15 cellular contexts compared by ENCODE assay signal in genomic region chr10:44369851-44370250, GRCh38. TPM values are rescaled to one million over a fixed set of nuclear protein-coding genes. Genes with fewer than 3 reads are reported as not detected.
"Had no signal": no experiment of that assay in that cellular context is flagged by ENCODE, and none has a peak within 500 bp of the region (broad histone marks: within the 10 kb centered on the region; RNA-seq: fewer than 3 reads in every experiment).

No MANE protein-coding gene starts in this region.

- H3K27me3 ChIP-seq: adrenal gland, right atrium auricular region, spleen, tibial nerve had no signal

- ATAC-seq: effector memory CD8-positive, alpha-beta T cell; left colon; natural killer cell; stimulated activated memory B cell treated with anti-CD40 and anti-IgM and Interleukin-4, amounts not matched to agents 10 μg/mL and 1 μg/mL and 100 μg/mL, for 72 hours; T-cell had no signal

- H3K9me3 ChIP-seq: adrenal gland, right atrium auricular region, spleen, tibial nerve had no signal

- DNase-seq: activated CD4-positive, alpha-beta T cell treated with anti-CD3 and anti-CD28 coated beads for 48 hours; activated naive CD4-positive, alpha-beta T cell treated with anti-CD3 and anti-CD28 coated beads for 36 hours; adrenal gland; effector memory CD8-positive, alpha-beta T cell; left colon; natural killer cell; stimulated activated CD4-positive, alpha-beta T cell treated with anti-CD3 and anti-CD28 coated beads, Interleukin-1b, Interleukin-23, amount 100 ng/mL, for 48 hours; T-cell; T1000 had no signal

- H3K4me3 ChIP-seq: adrenal gland, right atrium auricular region, spleen, tibial nerve had no signal

- H3K36me3 ChIP-seq: adrenal gland, WERI-Rb-1 had no signal

- H3K27ac ChIP-seq: adrenal gland, epithelial cell of prostate, right atrium auricular region, spleen, tibial nerve, WERI-Rb-1 had no signal

- H3K4me1 ChIP-seq: adrenal gland, right atrium auricular region, spleen, tibial nerve had no signal

RNA-seq across cellular contexts. Expression of gene CXCL12, which starts 15.0 kb away (rescaled TPM):
- total RNA-seq: activated naive CD4-positive, alpha-beta T cell treated with anti-CD3 and anti-CD28 coated beads for 36 hours; natural killer cell had no signal
